Comparison of ENCODE assay signal across 1 cellular context in the genomic region with DNA sequence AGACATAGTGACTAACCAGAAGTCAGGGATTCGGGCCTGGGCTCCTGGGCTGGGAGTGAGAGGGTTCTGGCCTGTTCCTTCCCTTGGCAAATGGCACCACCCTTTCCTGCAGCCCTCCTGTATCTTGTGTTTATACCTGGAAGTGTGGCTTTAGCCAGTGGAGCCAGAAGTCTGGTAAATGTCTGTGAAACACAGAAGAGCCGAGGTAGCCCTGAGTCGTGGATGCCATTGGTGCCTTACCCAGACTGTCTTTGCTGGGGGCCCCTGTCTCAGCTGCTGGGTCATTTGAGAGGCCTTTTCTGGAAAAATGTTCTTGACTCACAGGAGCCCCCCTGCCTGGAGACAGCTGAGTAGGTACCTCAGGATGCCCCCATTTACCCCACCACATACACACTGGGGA.
TF ChIP-seq lines count a peak whose summit lies in the region.

No MANE protein-coding gene starts in this region.

TF ChIP-seq in A549, 52 proteins besides CTCF, POLR2A, EP300 and RAD21 (continued from another document):
- TF ChIP-seq, protein P1, sequence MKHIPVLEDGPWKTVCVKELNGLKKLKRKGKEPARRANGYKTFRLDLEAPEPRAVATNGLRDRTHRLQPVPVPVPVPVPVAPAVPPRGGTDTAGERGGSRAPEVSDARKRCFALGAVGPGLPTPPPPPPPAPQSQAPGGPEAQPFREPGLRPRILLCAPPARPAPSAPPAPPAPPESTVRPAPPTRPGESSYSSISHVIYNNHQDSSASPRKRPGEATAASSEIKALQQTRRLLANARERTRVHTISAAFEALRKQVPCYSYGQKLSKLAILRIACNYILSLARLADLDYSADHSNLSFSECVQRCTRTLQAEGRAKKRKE (CRISPR knock-in tag; IDR thresholded peaks at IDR 0.05; ENCODE audit: low read depth) = no peak
- TF ChIP-seq JUNB (IDR thresholded peaks at IDR 0.05) = no peak
- TF ChIP-seq BHLHE40 (IDR thresholded peaks at IDR 0.05; ENCODE audit: low read depth, low read length) = no peak
- TF ChIP-seq PBX3 (IDR thresholded peaks at IDR 0.05) = no peak
- no peak for TF ChIP-seq BCL3 (IDR thresholded peaks at IDR 0.05)
- no peak for TF ChIP-seq KDM5A (IDR thresholded peaks at IDR 0.05)
- TF ChIP-seq RCOR1 (IDR thresholded peaks at IDR 0.05; ENCODE audit: low read depth, low read length) = no peak
- TF ChIP-seq CBX2 (IDR thresholded peaks at IDR 0.05; ENCODE audit: borderline replicate concordance, low read depth) = no peak
- TF ChIP-seq CHD4 (IDR thresholded peaks at IDR 0.05; ENCODE audit: borderline replicate concordance) = no peak
- no peak for TF ChIP-seq RFX5 (IDR thresholded peaks at IDR 0.05)
- TF ChIP-seq RARB (CRISPR knock-in tag; IDR thresholded peaks at IDR 0.05) = no peak
- no peak for TF ChIP-seq FOSB (CRISPR knock-in tag; IDR thresholded peaks at IDR 0.05)
- no peak for TF ChIP-seq NPAS2 (CRISPR knock-in tag; IDR thresholded peaks at IDR 0.05; ENCODE audit: borderline replicate concordance)
- no peak for TF ChIP-seq CBX8 (IDR thresholded peaks at IDR 0.05)
- TF ChIP-seq POLR2AphosphoS2 (conservative IDR thresholded peaks at IDR 0.05; ENCODE audit: low read length) = no peak
